11 cellular contexts compared by ENCODE assay signal in the genomic region with DNA sequence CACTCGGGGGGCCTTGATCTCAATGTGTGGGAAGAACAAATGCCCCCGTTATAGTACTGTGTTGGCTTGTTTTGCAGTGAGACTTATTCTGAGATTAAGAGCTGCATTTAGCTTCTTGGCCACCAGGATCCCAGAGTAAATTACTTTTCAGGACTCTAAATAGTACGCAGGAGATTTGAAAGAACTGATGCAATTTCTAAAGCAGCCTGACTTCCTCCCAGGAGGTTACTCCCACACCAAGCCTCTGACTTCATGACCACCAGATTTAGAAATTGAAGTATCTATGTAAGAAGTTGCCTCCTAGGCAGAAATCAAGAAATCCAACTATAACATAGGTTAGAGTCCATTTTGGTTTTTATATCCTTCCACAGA.
A peak's percentile ranks its signal among the peaks of the same experiment; 100 is the strongest.
DNase-seq lines count a peak whose midpoint lies in the region; TF ChIP-seq lines count a peak whose summit lies in the region.
"Had no signal": no experiment of that assay in that cellular context is flagged by ENCODE, and none has a peak within 500 bp of the region (broad histone marks: within the 10 kb centered on the region; RNA-seq: fewer than 3 reads in every experiment).

No MANE protein-coding gene starts in this region.

- H3K4me3 ChIP-seq in brain microvascular endothelial cell (ENCODE audit: low read depth, low read length) (no peak overlapping the region), adrenal gland (no peak overlapping the region)

- H3K27ac ChIP-seq in brain microvascular endothelial cell, result peak overlapping the region; percentile 66
- H3K27ac ChIP-seq in adrenal gland, result no peak overlapping the region

- no peaks in the 10 kb centered on the region for H3K27me3 Mint-ChIP-seq in nephron (ENCODE audit: low read depth)

- DNase-seq in EH (ENCODE audit: low read depth) (peak; percentile 43), KBM-7 (peak; percentile 75), brain microvascular endothelial cell (peak; percentile 48), NCI-H524 (lab: John Stamatoyannopoulos, UW) (no peak), HEK293T (ENCODE audit: extremely low spot score) (no peak), adrenal gland (no peak)
- no peak for DNase-seq in activated T-cell treated with anti-CD3 and anti-CD28 coated beads, Interleukin-2, amount 50 U/mL, for 48 hours
- DNase-seq: activated CD4-positive, alpha-beta T cell treated with anti-CD3 and anti-CD28 coated beads for 1 hour; anterior cingulate cortex; NCI-H510A had no signal

- TF ChIP-seq CTCF in brain microvascular endothelial cell (IDR thresholded peaks at IDR 0.05; ENCODE audit: low read depth, low read length, missing control alignments) (peak; percentile 43), nephron (IDR thresholded peaks at IDR 0.05; ENCODE audit: unreplicated experiment in 3 of 3) (peak in 1 of 3 experiments; percentile 13), adrenal gland (IDR thresholded peaks at IDR 0.05) (no peak)

- in situ Hi-C loops in KBM-7 (cut with MboI; ENCODE audit: low pct_unique_long_range_greater_than_20kb, low sequenced_read_pairs), result no loop called here
- in situ Hi-C loops in brain microvascular endothelial cell (cut with HindIII; ENCODE audit: low pct_ligation_motif_present, low sequenced_read_pairs), result no loop called here

- no peaks in the 10 kb centered on the region for H3K9me3 ChIP-seq in adrenal gland (replicated peaks in 1 of 3)

- H3K4me3 Mint-ChIP-seq in nephron, result no peak overlapping the region

- no peaks in the 10 kb centered on the region for H3K9me3 Mint-ChIP-seq in nephron

- H3K36me3 ChIP-seq in brain microvascular endothelial cell (replicated peaks) (peaks cover 20% of the 10 kb centered on the region), adrenal gland (replicated peaks in 1 of 2) (no peaks in the 10 kb centered on the region)

- H3K27me3 ChIP-seq in brain microvascular endothelial cell (replicated peaks), result no peaks in the 10 kb centered on the region
- H3K27me3 ChIP-seq in adrenal gland, result no peaks in the 10 kb centered on the region

- peaks cover 15% of the 10 kb centered on the region for H3K36me3 Mint-ChIP-seq in nephron (ENCODE audit: low read depth)

- intact Hi-C loops in adrenal gland (cut with DNase I), result no loop called here

- no peaks in the 10 kb centered on the region for H3K4me1 ChIP-seq in adrenal gland (replicated peaks in 1 of 2)

- no peak for TF ChIP-seq POLR2A in adrenal gland (IDR thresholded peaks at IDR 0.05)

- H3K4me1 Mint-ChIP-seq in nephron, result peaks cover 16% of the 10 kb centered on the region

- 70 to 93% (median 90%) methylated on average over 3 of the region's 3 CpGs for WGBS in adrenal gland, 4 donors

- POLR2A ChIA-PET in HEK293T (lab: Yijun Ruan, JAX), result interaction anchor here (0.6 kb wide), 1 partner anchor 12 kb away, joined by 3 read pairs; no protein-coding TSS in a partner anchor

- H3K27ac Mint-ChIP-seq in nephron, result peak overlapping the region; percentile 3 to 32 (median 17)

- CTCF ChIA-PET in HEK293T (lab: Yijun Ruan, JAX), result no interaction called here

TF ChIP-seq in HEK293T, 16 proteins besides CTCF, POLR2A, EP300 and RAD21:
- TF ChIP-seq HDGF (IDR thresholded peaks at IDR 0.05; ENCODE audit: borderline replicate concordance) (no peak), ARNT (IDR thresholded peaks at IDR 0.05) (no peak), LEF1 (IDR thresholded peaks at IDR 0.05; ENCODE audit: borderline replicate concordance) (no peak), FOXA1 (IDR thresholded peaks at IDR 0.05) (no peak), L3MBTL2 (conservative IDR thresholded peaks at IDR 0.05) (no peak), SUZ12 (IDR thresholded peaks at IDR 0.05) (no peak), ZNF384 (IDR thresholded peaks at IDR 0.05) (no peak), BHLHE40 (IDR thresholded peaks at IDR 0.05; ENCODE audit: borderline replicate concordance) (no peak), FOXK2 (IDR thresholded peaks at IDR 0.05) (no peak), CTBP1 (IDR thresholded peaks at IDR 0.05; ENCODE audit: borderline replicate concordance) (no peak), NFRKB (IDR thresholded peaks at IDR 0.05) (no peak), ELF4 (IDR thresholded peaks at IDR 0.05) (no peak)
- TF ChIP-seq, protein P1, sequence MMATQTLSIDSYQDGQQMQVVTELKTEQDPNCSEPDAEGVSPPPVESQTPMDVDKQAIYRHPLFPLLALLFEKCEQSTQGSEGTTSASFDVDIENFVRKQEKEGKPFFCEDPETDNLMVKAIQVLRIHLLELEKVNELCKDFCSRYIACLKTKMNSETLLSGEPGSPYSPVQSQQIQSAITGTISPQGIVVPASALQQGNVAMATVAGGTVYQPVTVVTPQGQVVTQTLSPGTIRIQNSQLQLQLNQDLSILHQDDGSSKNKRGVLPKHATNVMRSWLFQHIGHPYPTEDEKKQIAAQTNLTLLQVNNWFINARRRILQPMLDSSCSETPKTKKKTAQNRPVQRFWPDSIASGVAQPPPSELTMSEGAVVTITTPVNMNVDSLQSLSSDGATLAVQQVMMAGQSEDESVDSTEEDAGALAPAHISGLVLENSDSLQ (IDR thresholded peaks at IDR 0.05), result no peak

Comparison
In these comparisons a context has a peak if more than half of its experiments do, and no peak if none do; other contexts are left out.
1. DNase-seq: peak in EH (single experiment), KBM-7 (single experiment) and brain microvascular endothelial cell (single experiment); none in NCI-H524 (0 of 2), HEK293T (single experiment), activated T-cell treated with anti-CD3 and anti-CD28 coated beads, Interleukin-2, amount 50 U/mL, for 48 hours (0 of 2) and adrenal gland (0 of 7).